In genomic region chr21:39048574-39048973, GRCh38 we compare ENCODE assay signal across 16 cellular contexts.
DNase-seq lines count a peak whose midpoint lies in the region; ATAC-seq and TF ChIP-seq lines count a peak whose summit lies in the region.
"Had no signal": no experiment of that assay in that cellular context is flagged by ENCODE, and none has a peak within 500 bp of the region (broad histone marks: within the 10 kb centered on the region; RNA-seq: fewer than 3 reads in every experiment).

No MANE protein-coding gene starts in this region.

- intact Hi-C loops in PC-9 (cut with micrococcal nuclease; ENCODE audit: unreplicated experiment) (loop anchor here (1.0 to 2.0 kb wide), 2 partner anchors 26 to 250 kb away; no protein-coding TSS in a partner anchor), sciatic nerve (cut with DNase I) (no loop called here)

- no peaks in the 10 kb centered on the region for H3K27me3 Mint-ChIP-seq in endodermal cell (ENCODE audit: insufficient read depth)
- H3K27me3 Mint-ChIP-seq in activated naive CD8-positive, alpha-beta T cell treated with anti-CD3 and anti-CD28 coated beads for 36 hours, result no peaks in the 10 kb centered on the region
- H3K27me3 Mint-ChIP-seq: activated naive CD4-positive, alpha-beta T cell treated with anti-CD3 and anti-CD28 coated beads, Interleukin-2, amount 10 ng/mL, durations not matched to agents 7 days and 5 days had no signal

- H2BK5ac ChIP-seq in mesenchymal stem cell (ENCODE audit: low read depth, low read length, poor library complexity, severe bottlenecking), result no peak overlapping the region

- no peak overlapping the region for H2BK12ac ChIP-seq in mesenchymal stem cell (ENCODE audit: low read length in 2 of 2)

- no peaks in the 10 kb centered on the region for H3K27me3 ChIP-seq in PC-9 (ENCODE audit: insufficient read depth, low read depth)
- H3K27me3 ChIP-seq in endodermal cell (ENCODE audit: control insufficient read depth, insufficient read depth, low read length, poor library complexity, severe bottlenecking), result no peaks in the 10 kb centered on the region
- peaks cover 0 to 3% of the 10 kb centered on the region in 2 experiments for H3K27me3 ChIP-seq in mesenchymal stem cell (ENCODE audit: control insufficient read depth in 1 of 2, insufficient read depth in 1 of 2, low read length in 2 of 2)
- H3K27me3 ChIP-seq: SJCRH30 had no signal

- no peak overlapping the region for H4K91ac ChIP-seq in mesenchymal stem cell (ENCODE audit: low read length)

- H4K8ac ChIP-seq in mesenchymal stem cell (ENCODE audit: low read length), result no peak overlapping the region

- CTCF ChIA-PET in PC-9 (lab: Charles Lee), result no interaction called here

- H3K9me3 Mint-ChIP-seq in endodermal cell, result no peaks in the 10 kb centered on the region
- H3K9me3 Mint-ChIP-seq in activated naive CD8-positive, alpha-beta T cell treated with anti-CD3 and anti-CD28 coated beads for 36 hours, result no peaks in the 10 kb centered on the region
- H3K9me3 Mint-ChIP-seq: activated naive CD4-positive, alpha-beta T cell treated with anti-CD3 and anti-CD28 coated beads, Interleukin-2, amount 10 ng/mL, durations not matched to agents 7 days and 5 days; neural crest cell had no signal

- H2BK15ac ChIP-seq in mesenchymal stem cell (ENCODE audit: low read depth, poor library complexity, severe bottlenecking), result no peak overlapping the region

- POLR2A ChIA-PET in PC-9 (lab: Charles Lee; ENCODE audit: unreplicated experiment), result interaction anchor here (0.5 to 0.8 kb wide), 5 partner anchors 25 to 315 kb away, joined by 3 to 13 read pairs (median 3); no protein-coding TSS in a partner anchor

- H3K27ac ChIP-seq in PC-9 (no peak overlapping the region), endodermal cell (ENCODE audit: low read depth, low read length) (no peak overlapping the region), mesenchymal stem cell (ENCODE audit: low read length, poor library complexity, severe bottlenecking) (no peak overlapping the region)
- H3K27ac ChIP-seq: SJCRH30 had no signal

- 93 to 94% methylated on average over 3 to 4 of the region's 4 CpGs for WGBS in endodermal cell (ENCODE audit: insufficient coverage in 1 of 2, insufficient read length in 1 of 2), 2 experiments
- WGBS in mesenchymal stem cell, result 97% methylated on average over 3 of the region's 4 CpGs

- H3K23ac ChIP-seq in mesenchymal stem cell (ENCODE audit: low read length in 2 of 2), result no peak overlapping the region

- no peak overlapping the region for H3K4me3 ChIP-seq in PC-9
- no peak overlapping the region for H3K4me3 ChIP-seq in endodermal cell (ENCODE audit: low read length)
- H3K4me3 ChIP-seq in mesenchymal stem cell (ENCODE audit: insufficient read depth in 1 of 2, low read depth in 1 of 2, low read length in 2 of 2), result no peak overlapping the region
- H3K4me3 ChIP-seq: SJCRH30 had no signal

- H2AFZ ChIP-seq in PC-9 (no peak overlapping the region), mesenchymal stem cell (ENCODE audit: low read depth, low read length) (no peak overlapping the region)

- H3K79me1 ChIP-seq in mesenchymal stem cell (replicated peaks; ENCODE audit: low read length, poor library complexity, severe bottlenecking), result no peaks in the 10 kb centered on the region

- H3K4me1 ChIP-seq in PC-9 (replicated peaks; ENCODE audit: insufficient read depth) (0 out of 2 replicates have a peak, but pooled peaks cover 15% of the 10 kb centered on the region), endodermal cell (ENCODE audit: control insufficient read depth, insufficient read depth, low read length) (peaks cover 9% of the 10 kb centered on the region), mesenchymal stem cell (ENCODE audit: control insufficient read depth, insufficient read depth, low read depth, low read length) (no peaks in the 10 kb centered on the region)
- H3K4me1 ChIP-seq: SJCRH30 had no signal

- no peak overlapping the region for H3K4me3 Mint-ChIP-seq in endodermal cell
- no peak overlapping the region for H3K4me3 Mint-ChIP-seq in activated naive CD8-positive, alpha-beta T cell treated with anti-CD3 and anti-CD28 coated beads for 36 hours
- H3K4me3 Mint-ChIP-seq: activated naive CD4-positive, alpha-beta T cell treated with anti-CD3 and anti-CD28 coated beads, Interleukin-2, amount 10 ng/mL, durations not matched to agents 7 days and 5 days; neural crest cell had no signal

- H2AK5ac ChIP-seq in mesenchymal stem cell (ENCODE audit: low read length, severe bottlenecking), result no peak overlapping the region

- TF ChIP-seq CTCF in PC-9 (conservative IDR thresholded peaks at IDR 0.05), result no peak
- no peak for TF ChIP-seq CTCF in endodermal cell (conservative IDR thresholded peaks at IDR 0.05)

- ATAC-seq in sciatic nerve (no peak), GM18517 (IDR thresholded peaks at IDR 0.05; ENCODE audit: unreplicated experiment) (no peak)

- H3K9ac ChIP-seq in endodermal cell (ENCODE audit: extremely low read depth, low read length, poor library complexity, severe bottlenecking) (no peak overlapping the region), mesenchymal stem cell (ENCODE audit: low read length) (no peak overlapping the region)

- H3K27ac Mint-ChIP-seq in endodermal cell, result no peak overlapping the region
- no peak overlapping the region for H3K27ac Mint-ChIP-seq in activated naive CD8-positive, alpha-beta T cell treated with anti-CD3 and anti-CD28 coated beads for 36 hours
- H3K27ac Mint-ChIP-seq: activated naive CD4-positive, alpha-beta T cell treated with anti-CD3 and anti-CD28 coated beads, Interleukin-2, amount 10 ng/mL, durations not matched to agents 7 days and 5 days had no signal

- H3K14ac ChIP-seq in mesenchymal stem cell (ENCODE audit: low read length in 2 of 2), result no peak overlapping the region

- no peaks in the 10 kb centered on the region for H3K36me3 ChIP-seq in PC-9 (ENCODE audit: low read depth)
- no peaks in the 10 kb centered on the region for H3K36me3 ChIP-seq in endodermal cell (ENCODE audit: control insufficient read depth, insufficient read depth, low read length)
- no peaks in the 10 kb centered on the region for H3K36me3 ChIP-seq in mesenchymal stem cell (ENCODE audit: control insufficient read depth in 1 of 2, insufficient read depth in 2 of 2, low read depth in 1 of 2, low read length in 2 of 2)
- H3K36me3 ChIP-seq: SJCRH30 had no signal

- H3F3A ChIP-seq in PC-9 (ENCODE audit: insufficient read depth, low read depth), result no peaks in the 10 kb centered on the region

- no TSS peak for BruUV-seq in PC-9 (replicated peaks; lab: Mats Ljungman, UMichigan)

- no peak overlapping the region for H3K18ac ChIP-seq in mesenchymal stem cell (ENCODE audit: low read depth in 1 of 2, low read length in 2 of 2)

- no peaks in the 10 kb centered on the region for H3K9me2 ChIP-seq in PC-9 (ENCODE audit: insufficient read depth)

- no peak overlapping the region for H2BK120ac ChIP-seq in mesenchymal stem cell (ENCODE audit: low read depth, low read length)

- H4K20me1 ChIP-seq in PC-9 (ENCODE audit: insufficient read depth), result no peaks in the 10 kb centered on the region

- H3K4ac ChIP-seq in mesenchymal stem cell (ENCODE audit: low read depth in 1 of 2, low read length in 2 of 2), result no peak overlapping the region

- H3K4me2 ChIP-seq in PC-9, result peak overlapping the region; percentile 30; the same call in 1 of the 2 replicates
- no peak overlapping the region for H3K4me2 ChIP-seq in mesenchymal stem cell (ENCODE audit: low read length, poor library complexity, severe bottlenecking)

- no peaks in the 10 kb centered on the region for H3K79me2 ChIP-seq in PC-9 (ENCODE audit: low read depth)

- H3K9me3 ChIP-seq in PC-9 (ENCODE audit: insufficient read depth, low read depth) (no peaks in the 10 kb centered on the region), endodermal cell (ENCODE audit: control insufficient read depth, low read length) (no peaks in the 10 kb centered on the region), mesenchymal stem cell (ENCODE audit: control insufficient read depth, low read length) (no peaks in the 10 kb centered on the region)
- H3K9me3 ChIP-seq: SJCRH30 had no signal

- peaks cover 8% of the 10 kb centered on the region for H3K4me1 Mint-ChIP-seq in endodermal cell
- H3K4me1 Mint-ChIP-seq in activated naive CD8-positive, alpha-beta T cell treated with anti-CD3 and anti-CD28 coated beads for 36 hours, result no peaks in the 10 kb centered on the region
- H3K4me1 Mint-ChIP-seq: activated naive CD4-positive, alpha-beta T cell treated with anti-CD3 and anti-CD28 coated beads, Interleukin-2, amount 10 ng/mL, durations not matched to agents 7 days and 5 days had no signal

- peak; percentile 85 for DNase-seq in ELR (ENCODE audit: low read depth)
- DNase-seq in PC-9, result peak; percentile 14 to 44
- peak; percentile 16 for DNase-seq in endodermal cell
- peak; percentile 39 for DNase-seq in mesenchymal stem cell
- DNase-seq in sciatic nerve (ENCODE audit: low spot score), result no peak
- DNase-seq in activated naive CD8-positive, alpha-beta T cell treated with anti-CD3 and anti-CD28 coated beads for 36 hours, result no peak
- no peak for DNase-seq in middle frontal gyrus (ENCODE audit: extremely low spot score, low spot score)
- DNase-seq: activated CD4-positive, alpha-beta T cell treated with anti-CD3 and anti-CD28 coated beads for 4 hours; activated naive CD4-positive, alpha-beta T cell treated with anti-CD3 and anti-CD28 coated beads, Interleukin-2, amount 10 ng/mL, durations not matched to agents 7 days and 5 days; central memory CD4-positive, alpha-beta T cell; head of caudate nucleus; NCI-H187; SJCRH30; T-helper 9 cell had no signal

- no peaks in the 10 kb centered on the region for H3K36me3 Mint-ChIP-seq in endodermal cell (ENCODE audit: low read depth)
- H3K36me3 Mint-ChIP-seq in activated naive CD8-positive, alpha-beta T cell treated with anti-CD3 and anti-CD28 coated beads for 36 hours, result no peaks in the 10 kb centered on the region
- H3K36me3 Mint-ChIP-seq: activated naive CD4-positive, alpha-beta T cell treated with anti-CD3 and anti-CD28 coated beads, Interleukin-2, amount 10 ng/mL, durations not matched to agents 7 days and 5 days had no signal

Comparison
In these comparisons a context has a peak if more than half of its experiments do, and no peak if none do; other contexts are left out.
1. DNase-seq: peak in ELR (single experiment), PC-9 (2 of 2), endodermal cell (single experiment) and mesenchymal stem cell (single experiment); none in sciatic nerve (single experiment), activated naive CD8-positive, alpha-beta T cell treated with anti-CD3 and anti-CD28 coated beads for 36 hours (single experiment) and middle frontal gyrus (single experiment).